Comparison of ENCODE assay signal across 25 cellular contexts in genomic region chr1:244173765-244174164, GRCh38.
"Had no signal": no experiment of that assay in that cellular context is flagged by ENCODE, and none has a peak within 500 bp of the region (broad histone marks: within the 10 kb centered on the region; RNA-seq: fewer than 3 reads in every experiment).

No MANE protein-coding gene starts in this region.

- DNase-seq: activated CD4-positive, alpha-beta T cell treated with anti-CD3 and anti-CD28 coated beads, Interleukin-2, amount 10 ng/mL, durations not matched to agents 7 days and 5 days; activated CD4-positive, CD25-positive, alpha-beta regulatory T cell treated with anti-CD3 and anti-CD28 coated beads, Interleukin-2, amount 50 U/mL, for 72 hours; activated CD8-positive, alpha-beta T cell treated with anti-CD3 and anti-CD28 coated beads for 36 hours; activated gamma-delta T cell treated with Interleukin-2 at 50 U/mL for 16 hours; aorta; brain microvascular endothelial cell; caudate nucleus; dorsolateral prefrontal cortex; effector memory CD8-positive, alpha-beta T cell; esophagus squamous epithelium; kidney; lower lobe of right lung; naive thymus-derived CD4-positive, alpha-beta T cell; posterior cingulate gyrus; small intestine; stimulated activated CD4-positive, alpha-beta T cell treated with anti-CD3 and anti-CD28 coated beads, Interleukin-2, amount 100 ng/mL, for 24 hours; stimulated activated CD8-positive, alpha-beta memory T cell treated with anti-CD3 and anti-CD28 coated beads, Interleukin-4, amount 100 ng/mL, for 48 hours; stimulated activated naive B cell treated with anti-CD40 and anti-IgM and Interleukin-4, amounts not matched to agents 10 μg/mL and 1 μg/mL and 100 μg/mL, for 72 hours had no signal

- H3K9me3 Mint-ChIP-seq: activated CD4-positive, alpha-beta T cell treated with anti-CD3 and anti-CD28 coated beads, Interleukin-2, amount 10 ng/mL, durations not matched to agents 7 days and 5 days; activated CD8-positive, alpha-beta T cell treated with anti-CD3 and anti-CD28 coated beads for 36 hours; activated naive CD4-positive, alpha-beta T cell treated with anti-CD3 and anti-CD28 coated beads, Interleukin-2, amount 50 U/mL, for 24 hours; activated T-helper 1 cell treated with anti-CD3 and anti-CD28 coated beads, Interleukin-12 subunit alpha, Interleukin-12 subunit beta, Interleukin-2, Interleukin-4 antibody, amounts not matched to agents 30 ng/mL and 10 ng/mL and 1 ng/mL, durations not matched to agents 14 hours and 24 hours and 36 hours; effector memory CD8-positive, alpha-beta T cell; naive thymus-derived CD4-positive, alpha-beta T cell; neural crest cell; stimulated activated naive B cell treated with anti-CD40 and anti-IgM and Interleukin-4, amounts not matched to agents 10 μg/mL and 1 μg/mL and 100 μg/mL, for 72 hours; type B pancreatic cell had no signal

- H3K4me3 ChIP-seq: dorsolateral prefrontal cortex, esophagus squamous epithelium, lower lobe of right lung, thoracic aorta had no signal

- H3K27me3 Mint-ChIP-seq: activated CD4-positive, alpha-beta T cell treated with anti-CD3 and anti-CD28 coated beads, Interleukin-2, amount 10 ng/mL, durations not matched to agents 7 days and 5 days; activated CD8-positive, alpha-beta T cell treated with anti-CD3 and anti-CD28 coated beads for 36 hours; activated naive CD4-positive, alpha-beta T cell treated with anti-CD3 and anti-CD28 coated beads, Interleukin-2, amount 50 U/mL, for 24 hours had no signal

- H3K27ac Mint-ChIP-seq: activated CD4-positive, alpha-beta T cell treated with anti-CD3 and anti-CD28 coated beads, Interleukin-2, amount 10 ng/mL, durations not matched to agents 7 days and 5 days; activated CD8-positive, alpha-beta T cell treated with anti-CD3 and anti-CD28 coated beads for 36 hours; activated naive CD4-positive, alpha-beta T cell treated with anti-CD3 and anti-CD28 coated beads, Interleukin-2, amount 50 U/mL, for 24 hours; activated T-helper 1 cell treated with anti-CD3 and anti-CD28 coated beads, Interleukin-12 subunit alpha, Interleukin-12 subunit beta, Interleukin-2, Interleukin-4 antibody, amounts not matched to agents 30 ng/mL and 10 ng/mL and 1 ng/mL, durations not matched to agents 14 hours and 24 hours and 36 hours; effector memory CD8-positive, alpha-beta T cell; stimulated activated naive B cell treated with anti-CD40 and anti-IgM and Interleukin-4, amounts not matched to agents 10 μg/mL and 1 μg/mL and 100 μg/mL, for 72 hours; type B pancreatic cell had no signal

- H3K4me1 Mint-ChIP-seq: activated CD4-positive, alpha-beta T cell treated with anti-CD3 and anti-CD28 coated beads, Interleukin-2, amount 10 ng/mL, durations not matched to agents 7 days and 5 days; activated naive CD4-positive, alpha-beta T cell treated with anti-CD3 and anti-CD28 coated beads, Interleukin-2, amount 50 U/mL, for 24 hours; naive thymus-derived CD4-positive, alpha-beta T cell; neural crest cell; stimulated activated naive B cell treated with anti-CD40 and anti-IgM and Interleukin-4, amounts not matched to agents 10 μg/mL and 1 μg/mL and 100 μg/mL, for 72 hours had no signal

- H3K4me3 Mint-ChIP-seq: activated CD4-positive, alpha-beta T cell treated with anti-CD3 and anti-CD28 coated beads, Interleukin-2, amount 10 ng/mL, durations not matched to agents 7 days and 5 days; activated CD8-positive, alpha-beta T cell treated with anti-CD3 and anti-CD28 coated beads for 36 hours; activated naive CD4-positive, alpha-beta T cell treated with anti-CD3 and anti-CD28 coated beads, Interleukin-2, amount 50 U/mL, for 24 hours; activated T-helper 1 cell treated with anti-CD3 and anti-CD28 coated beads, Interleukin-12 subunit alpha, Interleukin-12 subunit beta, Interleukin-2, Interleukin-4 antibody, amounts not matched to agents 30 ng/mL and 10 ng/mL and 1 ng/mL, durations not matched to agents 14 hours and 24 hours and 36 hours; effector memory CD8-positive, alpha-beta T cell; naive thymus-derived CD4-positive, alpha-beta T cell; neural crest cell; stimulated activated naive B cell treated with anti-CD40 and anti-IgM and Interleukin-4, amounts not matched to agents 10 μg/mL and 1 μg/mL and 100 μg/mL, for 72 hours; type B pancreatic cell had no signal

- H3K36me3 Mint-ChIP-seq: activated naive CD4-positive, alpha-beta T cell treated with anti-CD3 and anti-CD28 coated beads, Interleukin-2, amount 50 U/mL, for 24 hours; naive thymus-derived CD4-positive, alpha-beta T cell; stimulated activated naive B cell treated with anti-CD40 and anti-IgM and Interleukin-4, amounts not matched to agents 10 μg/mL and 1 μg/mL and 100 μg/mL, for 72 hours; type B pancreatic cell had no signal

- ATAC-seq: activated CD8-positive, alpha-beta T cell treated with anti-CD3 and anti-CD28 coated beads for 36 hours; effector memory CD8-positive, alpha-beta T cell; left lobe of liver; lower lobe of right lung; naive thymus-derived CD4-positive, alpha-beta T cell; sciatic nerve; stimulated activated naive B cell treated with anti-CD40 and anti-IgM and Interleukin-4, amounts not matched to agents 10 μg/mL and 1 μg/mL and 100 μg/mL, for 72 hours had no signal
